ENCODE assay signal across 5 cellular contexts in genomic region chr7:139848274-139848673, GRCh38. TPM values are rescaled to one million over a fixed set of nuclear protein-coding genes. Genes with fewer than 3 reads are reported as not detected.
"Had no signal": no experiment of that assay in that cellular context is flagged by ENCODE, and none has a peak within 500 bp of the region (broad histone marks: within the 10 kb centered on the region; RNA-seq: fewer than 3 reads in every experiment).

No MANE protein-coding gene starts in this region.

- H2AFZ ChIP-seq: GM23338 had no signal

- H3K4me1 Mint-ChIP-seq: GM23338, H9 had no signal

- H3K4me3 Mint-ChIP-seq: GM23338, H9, IgD-negative memory B cell had no signal

- H3K4me3 ChIP-seq: GM23338 had no signal

- DNase-seq: H9, HCEC 1CT, KG1 had no signal

- H3K9me3 Mint-ChIP-seq: H9, IgD-negative memory B cell had no signal

- H3K27ac Mint-ChIP-seq: GM23338, H9, IgD-negative memory B cell had no signal

- ATAC-seq: GM23338 had no signal

- H3K4me2 ChIP-seq: GM23338 had no signal

RNA-seq across cellular contexts. Expression of gene TBXAS1, which starts 19.2 kb away (rescaled TPM):
- total RNA-seq: GM23338 had no signal
